Comparison of ENCODE assay signal across 9 cellular contexts in genomic region chr2:234422242-234422641, GRCh38.
DNase-seq lines count a peak whose midpoint lies in the region; TF ChIP-seq lines count a peak whose summit lies in the region.
"Had no signal": no experiment of that assay in that cellular context is flagged by ENCODE, and none has a peak within 500 bp of the region (broad histone marks: within the 10 kb centered on the region; RNA-seq: fewer than 3 reads in every experiment).

No MANE protein-coding gene starts in this region.

- peaks cover 0 to 2% of the 10 kb centered on the region in 2 donors for H3K36me3 Mint-ChIP-seq in CD14-positive monocyte

- H3K27ac Mint-ChIP-seq in CD14-positive monocyte: peak overlapping the region in 6 of 7 donors; percentile 46 to 94 (median 84)

- H3K4me3 ChIP-seq in astrocyte of the cerebellum (ENCODE audit: low read depth, low read length): no peak overlapping the region

- peaks cover 1 to 4% (median 2%) of the 10 kb centered on the region in 3 donors for H3K27me3 Mint-ChIP-seq in CD14-positive monocyte (ENCODE audit: low read depth in 3 of 3)

- DNase-seq in CD14-positive monocyte (ENCODE audit: low spot score) (no peak), astrocyte of the cerebellum (ENCODE audit: low read depth) (peak; percentile 50), mucosa of gallbladder (ENCODE audit: low spot score) (peak; percentile 68), NCI-H2196 treated with DMSO at 0.1 percent for 48 hours (lab: John Stamatoyannopoulos, UW; ENCODE audit: unreplicated experiment) (no peak), occipital lobe (lab: John Stamatoyannopoulos, UW) (no peak), substantia nigra (lab: John Stamatoyannopoulos, UW) (no peak), UCSD-AML1 (lab: John Stamatoyannopoulos, UW; ENCODE audit: unreplicated experiment) (no peak)
- DNase-seq: NCI-H2081 had no signal

- peaks cover 58% of the 10 kb centered on the region for H3K4me1 Mint-ChIP-seq in CD14-positive monocyte

- no peak overlapping the region for H3K27ac ChIP-seq in substantia nigra (ENCODE audit: low read depth, low read length, poor library complexity, severe bottlenecking)

- peaks cover 6 to 10% (median 9%) of the 10 kb centered on the region in 7 donors for H3K9me3 Mint-ChIP-seq in CD14-positive monocyte

- intact Hi-C loops in CD14-positive monocyte (cut with micrococcal nuclease): loop anchor here in 1 of 2 donors (5.0 to 10.0 kb wide), 2 partner anchors 73 to 130 kb away; partner anchors contain the start of gene ARL4C

- TF ChIP-seq CTCF in CD14-positive monocyte (IDR thresholded peaks at IDR 0.05) (no peak), astrocyte of the cerebellum (IDR thresholded peaks at IDR 0.05; ENCODE audit: low read depth, low read length, missing control alignments) (no peak)

- no peak overlapping the region for H3K4me3 Mint-ChIP-seq in CD14-positive monocyte

- no peak for TF ChIP-seq RAD21 in Ishikawa (IDR thresholded peaks at IDR 0.05; ENCODE audit: low read depth)

- no peak for TF ChIP-seq EP300 in Ishikawa (IDR thresholded peaks at IDR 0.05; ENCODE audit: borderline replicate concordance)

- in situ Hi-C loops in astrocyte of the cerebellum (cut with HindIII; ENCODE audit: low sequenced_read_pairs): no loop called here

TF ChIP-seq in Ishikawa, 13 proteins besides CTCF, POLR2A, EP300 and RAD21:
- peak; percentile 36; the same call in 1 of the 2 replicates for TF ChIP-seq USF1 (IDR thresholded peaks at IDR 0.05)
- no peak for TF ChIP-seq NFIC (IDR thresholded peaks at IDR 0.05)
- no peak for TF ChIP-seq FOXM1 (IDR thresholded peaks at IDR 0.05; ENCODE audit: borderline replicate concordance, low read depth)
- peak; percentile 56; the same call in 1 of the 2 replicates for TF ChIP-seq TEAD4 (IDR thresholded peaks at IDR 0.05)
- TF ChIP-seq ZBTB7A (IDR thresholded peaks at IDR 0.05; ENCODE audit: low read depth): no peak
- peak; percentile 82 for TF ChIP-seq MAX (IDR thresholded peaks at IDR 0.05)

Comparison
In these comparisons a context has a peak if more than half of its experiments do, and no peak if none do; other contexts are left out.
1. DNase-seq: peak in astrocyte of the cerebellum (single experiment) and mucosa of gallbladder (single experiment); none in CD14-positive monocyte (single experiment), NCI-H2196 treated with DMSO at 0.1 percent for 48 hours (single experiment), occipital lobe (single experiment), substantia nigra (0 of 49) and UCSD-AML1 (single experiment).